ENCODE assay signal across 8 cellular contexts in the genomic region with DNA sequence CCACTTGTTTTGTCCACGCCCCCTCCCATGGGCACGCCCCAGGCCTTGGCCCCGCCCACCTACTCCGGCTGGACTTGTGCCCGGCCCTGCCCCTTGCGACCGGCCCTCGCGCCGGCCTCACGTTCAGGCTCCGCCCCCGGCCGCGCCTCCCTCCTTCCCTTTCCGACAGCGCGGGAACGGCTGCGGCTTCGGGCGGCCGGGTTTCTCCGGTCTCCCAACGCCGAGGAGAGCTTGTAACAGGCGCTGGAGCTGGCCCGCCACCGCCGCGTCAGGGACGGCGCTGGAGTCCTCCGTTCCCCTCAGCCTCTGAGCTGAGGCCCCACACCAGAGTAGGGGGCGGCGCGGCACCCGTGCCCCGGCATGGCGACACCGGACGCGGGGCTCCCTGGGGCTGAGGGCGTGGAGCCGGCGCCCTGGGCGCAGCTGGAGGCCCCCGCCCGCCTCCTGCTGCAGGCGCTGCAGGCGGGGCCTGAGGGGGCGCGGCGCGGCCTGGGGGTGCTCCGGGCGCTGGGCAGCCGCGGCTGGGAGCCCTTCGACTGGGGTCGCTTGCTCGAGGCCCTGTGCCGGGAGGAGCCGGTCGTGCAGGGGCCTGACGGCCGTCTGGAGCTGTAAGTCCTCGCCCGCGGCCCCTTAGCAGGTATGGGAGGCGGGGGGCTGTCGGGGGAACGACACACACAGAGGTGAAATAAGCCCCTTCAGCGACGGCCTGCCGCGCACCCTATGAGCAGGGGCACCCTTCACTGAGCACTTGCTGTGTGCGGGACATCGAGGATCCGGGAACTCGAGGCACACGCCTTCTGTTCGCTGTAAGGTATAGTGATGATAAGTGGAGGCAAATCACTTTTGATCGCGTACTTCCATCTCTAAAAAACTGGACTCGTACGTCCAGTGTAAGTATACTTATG. TPM values are rescaled to one million over a fixed set of nuclear protein-coding genes. Genes with fewer than 3 reads are reported as not detected.
DNase-seq lines count a peak whose midpoint lies in the region; ATAC-seq and TF ChIP-seq lines count a peak whose summit lies in the region.

A gene with protein sequence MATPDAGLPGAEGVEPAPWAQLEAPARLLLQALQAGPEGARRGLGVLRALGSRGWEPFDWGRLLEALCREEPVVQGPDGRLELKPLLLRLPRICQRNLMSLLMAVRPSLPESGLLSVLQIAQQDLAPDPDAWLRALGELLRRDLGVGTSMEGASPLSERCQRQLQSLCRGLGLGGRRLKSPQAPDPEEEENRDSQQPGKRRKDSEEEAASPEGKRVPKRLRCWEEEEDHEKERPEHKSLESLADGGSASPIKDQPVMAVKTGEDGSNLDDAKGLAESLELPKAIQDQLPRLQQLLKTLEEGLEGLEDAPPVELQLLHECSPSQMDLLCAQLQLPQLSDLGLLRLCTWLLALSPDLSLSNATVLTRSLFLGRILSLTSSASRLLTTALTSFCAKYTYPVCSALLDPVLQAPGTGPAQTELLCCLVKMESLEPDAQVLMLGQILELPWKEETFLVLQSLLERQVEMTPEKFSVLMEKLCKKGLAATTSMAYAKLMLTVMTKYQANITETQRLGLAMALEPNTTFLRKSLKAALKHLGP (plus strand): TSS at position 153 of the 905 bp plus-strand sequence. CDS start 208 bp downstream, at position 361.

- peaks cover 40% of the 10 kb centered on the region for H3K4me1 Mint-ChIP-seq in brain

- peak; percentile 46 for TF ChIP-seq POLR2A in GM18526 (IDR thresholded peaks at IDR 0.05; ENCODE audit: extremely low read depth, insufficient read length)
- TF ChIP-seq POLR2A in gastrocnemius medialis (IDR thresholded peaks at IDR 0.05): peak; percentile 80 to 86

- no peak for TF ChIP-seq CTCF in brain (conservative IDR thresholded peaks at IDR 0.05)
- TF ChIP-seq CTCF in gastrocnemius medialis (IDR thresholded peaks at IDR 0.05 in 4 of 5, conservative IDR thresholded peaks at IDR 0.05 in 1 of 5): peak in 1 of 5 experiments; percentile 12

- ATAC-seq in HG03060 (IDR thresholded peaks at IDR 0.05; ENCODE audit: low read depth, unreplicated experiment) (peak; percentile 57), gastrocnemius medialis (peak; percentile 69 to 72)

- H3K27ac ChIP-seq in gastrocnemius medialis: peak within 1 kb of the TSS; percentile 81 to 89 (median 82)

- peaks cover 0 to 2% (median 0%) of the 10 kb centered on the region in 5 experiments for H3K9me3 Mint-ChIP-seq in brain

- H3K4me3 Mint-ChIP-seq in brain: peak within 1 kb of the TSS; percentile 84 to 90 (median 89)

- intact Hi-C loops in gastrocnemius medialis (cut with DNase I; ENCODE audit: low total_unique reads): loop anchor here (1.0 kb wide), 1 partner anchor 16 kb away; a partner anchor contains a TSS

- H3K4me3 ChIP-seq in iPS-11a (ENCODE audit: low read depth, low read length) (peak within 1 kb of the TSS; percentile 63), gastrocnemius medialis (peak within 1 kb of the TSS; percentile 62 to 77 (median 72))

- DNase-seq in 8988T: peak; percentile 83
- peak; percentile 63 for DNase-seq in NCI-H2107 (lab: John Stamatoyannopoulos, UW)
- peak; percentile 97 for DNase-seq in UCSD-AML1 (lab: John Stamatoyannopoulos, UW; ENCODE audit: unreplicated experiment)
- peak; percentile 88 to 93 for DNase-seq in gastrocnemius medialis

- H3K4me1 ChIP-seq in gastrocnemius medialis: peaks cover 34 to 40% of the 10 kb centered on the region in 2 donors

- no peaks in the 10 kb centered on the region for H3K27me3 ChIP-seq in gastrocnemius medialis

- H3K9me3 ChIP-seq in gastrocnemius medialis: no peaks in the 10 kb centered on the region

- H3K27ac Mint-ChIP-seq in brain: peak within 1 kb of the TSS; percentile 34 to 68 (median 49)

- in situ Hi-C loops in gastrocnemius medialis (cut with MboI; ENCODE audit: low sequenced_read_pairs in 4 of 4): loop anchor here (5.0 to 10.0 kb wide), 2 partner anchors 108 to 110 kb away; a partner anchor contains a TSS

- H3K27me3 Mint-ChIP-seq in brain: peaks cover 10% of the 10 kb centered on the region

- peaks cover 0 to 7% of the 10 kb centered on the region in 2 donors for H3K36me3 ChIP-seq in gastrocnemius medialis

- H3K36me3 Mint-ChIP-seq in brain: peaks cover 15% of the 10 kb centered on the region

RNA-seq across cellular contexts. Expression of the gene that starts here (rescaled TPM):
- 20.9 TPM for polyA plus RNA-seq in brain (ENCODE audit: insufficient read depth, low read depth, low replicate concordance)
- total RNA-seq in gastrocnemius medialis: 10 to 100 TPM in 1 of 4 donors, 1 to 10 TPM in 3; 2.5 to 10.5 (median 5.9) TPM

Comparison
In these comparisons a context has a peak if more than half of its experiments do, and no peak if none do; other contexts are left out.
1. Peak in every context shown above with its lines: DNase-seq, ATAC-seq, H3K4me3 ChIP-seq and H3K27ac ChIP-seq.